Comparison of ENCODE assay signal across 32 cellular contexts in the genomic region with DNA sequence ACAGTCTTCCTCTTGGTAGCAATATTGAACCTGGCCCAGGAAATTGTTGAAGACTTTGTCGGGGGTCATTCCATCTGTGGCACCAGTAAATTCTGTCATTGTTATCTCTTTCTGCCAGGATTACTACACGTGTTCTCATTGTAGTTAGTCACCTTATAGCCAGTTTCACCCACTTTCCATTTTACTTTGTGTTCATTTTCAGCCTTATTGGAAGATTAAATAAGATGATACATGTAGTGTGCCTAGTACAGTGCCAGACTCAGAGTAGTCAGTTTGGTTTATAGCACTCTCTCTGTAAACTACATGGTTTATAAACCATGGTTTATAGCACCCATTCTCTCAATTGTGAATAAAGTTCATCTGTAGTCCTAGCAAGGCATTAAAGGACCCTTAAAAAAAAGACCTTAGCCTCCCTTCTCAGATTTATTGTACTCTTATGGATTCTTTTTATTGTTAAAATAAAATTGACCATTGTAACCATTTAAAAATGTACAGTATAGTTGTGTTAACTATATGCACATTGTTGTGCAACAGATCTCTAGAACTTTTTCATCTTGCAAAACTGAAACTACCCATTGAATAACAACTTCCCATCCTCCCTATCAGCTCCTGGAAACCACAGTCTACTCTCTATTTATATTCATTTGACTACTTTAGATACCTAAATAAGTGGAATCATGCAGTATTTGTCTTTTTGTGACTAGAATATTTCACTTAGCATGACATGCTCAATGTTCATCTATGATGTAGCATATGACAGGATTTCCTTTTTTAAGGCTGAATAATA. TPM values are rescaled to one million over a fixed set of nuclear protein-coding genes. Genes with fewer than 3 reads are reported as not detected.
DNase-seq lines count a peak whose midpoint lies in the region; ATAC-seq, FAIRE-seq and TF ChIP-seq lines count a peak whose summit lies in the region.
"Had no signal": no experiment of that assay in that cellular context is flagged by ENCODE, and none has a peak within 500 bp of the region (broad histone marks: within the 10 kb centered on the region; RNA-seq: fewer than 3 reads in every experiment).

No MANE protein-coding gene starts in this region.

- TF ChIP-seq RAD21 in K562 (CRISPR knock-in tag; conservative IDR thresholded peaks at IDR 0.05 in 1 of 2, IDR thresholded peaks at IDR 0.05 in 1 of 2): no peak

- H3K36me3 Mint-ChIP-seq in activated naive CD4-positive, alpha-beta T cell treated with anti-CD3 and anti-CD28 coated beads, Interleukin-2, amount 50 U/mL, for 72 hours: peaks cover 0 to 8% of the 10 kb centered on the region in 2 donors

- H3K4me1 ChIP-seq in K562 (replicated peaks in 1 of 2; ENCODE audit: control insufficient read depth in 2 of 2, insufficient read depth in 2 of 2, low read length in 2 of 2) (peaks cover 0 to 28% of the 10 kb centered on the region in 2 experiments; a peak in 3 of 5 replicates), neutrophil (ENCODE audit: control insufficient read depth in 1 of 2, insufficient read depth in 1 of 2, low read depth in 1 of 2, low read length in 1 of 2) (peaks cover 32 to 40% of the 10 kb centered on the region in 2 experiments), prostate gland (replicated peaks) (peaks cover 3% of the 10 kb centered on the region), aorta (ENCODE audit: control insufficient read depth in 1 of 2, insufficient read depth in 2 of 2, low read length in 2 of 2) (no peaks in the 10 kb centered on the region)

- H3K27ac ChIP-seq in K562 (ENCODE audit: extremely low read depth, low read depth, low read length) (no peak overlapping the region), neutrophil (peak overlapping the region; percentile 39), prostate gland (no peak overlapping the region), aorta (ENCODE audit: low read depth in 1 of 2, low read length in 2 of 2) (no peak overlapping the region)
- H3K27ac ChIP-seq: brain microvascular endothelial cell, coronary artery, HL-60, pancreas, PC-9, right lobe of liver, SJSA1, stomach, WERI-Rb-1 had no signal

- H4K20me1 ChIP-seq in K562 (replicated peaks; ENCODE audit: control insufficient read depth, insufficient read depth, low read length): no peaks in the 10 kb centered on the region

- in situ Hi-C loops in K562 (cut with MboI): no loop called here

- no peaks in the 10 kb centered on the region for H3K27me3 ChIP-seq in K562 (ENCODE audit: control insufficient read depth in 2 of 2, insufficient read depth in 2 of 2, low read length in 2 of 2)
- no peaks in the 10 kb centered on the region for H3K27me3 ChIP-seq in neutrophil
- H3K27me3 ChIP-seq in prostate gland (replicated peaks; ENCODE audit: insufficient read depth): no peaks in the 10 kb centered on the region
- H3K27me3 ChIP-seq in aorta (ENCODE audit: control insufficient read depth in 1 of 2, insufficient read depth in 2 of 2, low read length in 1 of 2): no peaks in the 10 kb centered on the region
- H3K27me3 ChIP-seq: brain microvascular endothelial cell, pancreas, right lobe of liver, SJSA1, stomach, transverse colon had no signal

- intact Hi-C loops in K562 (cut with micrococcal nuclease) (no loop called here), prostate gland (cut with DNase I) (no loop called here), aorta (cut with DNase I) (no loop called here)

- peak; percentile 37 to 73 for ATAC-seq in activated naive CD4-positive, alpha-beta T cell treated with anti-CD3 and anti-CD28 coated beads, Interleukin-2, amount 50 U/mL, for 72 hours
- ATAC-seq in K562 (no peak), aorta (ENCODE audit: low FRiP score) (no peak)
- ATAC-seq: activated naive CD8-positive, alpha-beta T cell treated with anti-CD3 and anti-CD28 coated beads, Interleukin-2, amount 50 U/mL, for 24 hours; HepG2; naive thymus-derived CD8-positive, alpha-beta T cell; pancreas; right lobe of liver had no signal

- WGBS in K562 (ENCODE audit: insufficient coverage, low coverage, missing lambda C conversion rate): 34% methylated on average over 2 of the region's 2 CpGs
- 80% methylated on average over 2 of the region's 2 CpGs for WGBS in prostate gland
- WGBS in aorta, 2 donors: 82 to 84% methylated on average over 2 of the region's 2 CpGs

- H3K27ac Mint-ChIP-seq in activated naive CD4-positive, alpha-beta T cell treated with anti-CD3 and anti-CD28 coated beads, Interleukin-2, amount 50 U/mL, for 72 hours: no peak overlapping the region
- H3K27ac Mint-ChIP-seq: activated naive CD8-positive, alpha-beta T cell treated with anti-CD3 and anti-CD28 coated beads, Interleukin-2, amount 50 U/mL, for 24 hours; B cell; endodermal cell had no signal

- no peaks in the 10 kb centered on the region for H3K9me3 ChIP-seq in K562 (replicated peaks; ENCODE audit: control insufficient read depth, insufficient read depth, low read depth, low read length)
- no peaks in the 10 kb centered on the region for H3K9me3 ChIP-seq in neutrophil
- H3K9me3 ChIP-seq in prostate gland: no peaks in the 10 kb centered on the region
- H3K9me3 ChIP-seq in aorta (ENCODE audit: control insufficient read depth, low read length): no peaks in the 10 kb centered on the region
- H3K9me3 ChIP-seq: Caco-2, pancreas, right lobe of liver, SJSA1, stomach, transverse colon had no signal

- BruUV-seq in K562 (replicated peaks; lab: Mats Ljungman, UMichigan): no TSS peak

- CTCF ChIA-PET in K562 (lab: Yijun Ruan, JAX; ENCODE audit: low intra/inter-chr PET ratio): no interaction called here

- peaks cover 89% of the 10 kb centered on the region for H3K79me2 ChIP-seq in K562 (ENCODE audit: control insufficient read depth, insufficient read depth, low read length)

- no peak for TF ChIP-seq EP300 in K562 (IDR thresholded peaks at IDR 0.05; ENCODE audit: low read length)

- POLR2A ChIA-PET in K562 (lab: Yijun Ruan, JAX): interaction anchor here (0.7 to 0.8 kb wide), 2 partner anchors 14 to 33 kb away, joined by 4 read pairs; no protein-coding TSS in a partner anchor

- H3K9me3 Mint-ChIP-seq in activated naive CD4-positive, alpha-beta T cell treated with anti-CD3 and anti-CD28 coated beads, Interleukin-2, amount 50 U/mL, for 72 hours: no peaks in the 10 kb centered on the region
- H3K9me3 Mint-ChIP-seq: activated naive CD8-positive, alpha-beta T cell treated with anti-CD3 and anti-CD28 coated beads, Interleukin-2, amount 50 U/mL, for 24 hours; endodermal cell; naive thymus-derived CD8-positive, alpha-beta T cell had no signal

- no peak overlapping the region for H3K9ac ChIP-seq in K562 (ENCODE audit: insufficient read depth in 1 of 2, low read depth in 2 of 2, low read length in 2 of 2)

- no peak for DNase-seq in activated naive CD4-positive, alpha-beta T cell treated with anti-CD3 and anti-CD28 coated beads, Interleukin-2, amount 50 U/mL, for 72 hours (ENCODE audit: low spot score in 2 of 2)
- DNase-seq in activated naive CD4-positive, alpha-beta T cell treated with Interleukin-2 at 50 U/mL for 16 hours: no peak
- DNase-seq in NOMO-1 treated with dmso at 0.1 percent for 144 hours (lab: John Stamatoyannopoulos, UW; ENCODE audit: unreplicated experiment): peak; percentile 17
- DNase-seq in K562 (ENCODE audit: extremely low read depth in 1 of 4, low spot score in 3 of 4): no peak
- no peak for DNase-seq in prostate gland (ENCODE audit: low spot score)
- DNase-seq in ureter (ENCODE audit: low spot score): no peak
- DNase-seq in aorta: no peak
- DNase-seq: activated CD4-positive, alpha-beta T cell treated with anti-CD3 and anti-CD28 coated beads, Interleukin-2, amount 50 U/mL, for 1 hour; activated effector memory CD4-positive, alpha-beta T cell treated with Interleukin-2 at 50 U/mL for 16 hours; activated naive CD8-positive, alpha-beta T cell treated with anti-CD3 and anti-CD28 coated beads, Interleukin-2, amount 50 U/mL, for 24 hours; brain microvascular endothelial cell; Caco-2; endodermal cell; glutamatergic neuron; GOT3; kidney glomerular epithelial cell; mesendoderm; naive thymus-derived CD8-positive, alpha-beta T cell; NCI-H1694; NCI-H69; pancreas; PC-9; right lobe of liver; stomach; transverse colon; WERI-Rb-1 had no signal

- no peaks in the 10 kb centered on the region for H3K9me1 ChIP-seq in K562 (ENCODE audit: control insufficient read depth, insufficient read depth, low read length)

- 0 out of 3 replicates have a peak, but pooled peaks cover 2% of the 10 kb centered on the region for H3K36me3 ChIP-seq in K562 (ENCODE audit: control insufficient read depth, insufficient read depth, low read length)
- no peaks in the 10 kb centered on the region for H3K36me3 ChIP-seq in neutrophil
- no peaks in the 10 kb centered on the region for H3K36me3 ChIP-seq in prostate gland
- H3K36me3 ChIP-seq in aorta (ENCODE audit: control insufficient read depth in 1 of 2, insufficient read depth in 2 of 2, low read length in 1 of 2): no peaks in the 10 kb centered on the region
- H3K36me3 ChIP-seq: brain microvascular endothelial cell, pancreas, right lobe of liver, stomach, transverse colon, WERI-Rb-1 had no signal

- no peak overlapping the region for H3K4me2 ChIP-seq in K562 (ENCODE audit: insufficient read depth, low read length)
- H3K4me2 ChIP-seq: PC-9 had no signal

- FAIRE-seq in K562 (lab: Jason Lieb, UNC): no peak
- FAIRE-seq: HepG2, pancreas had no signal

- H3K4me3 ChIP-seq in K562: no peak overlapping the region
- H3K4me3 ChIP-seq in neutrophil (ENCODE audit: low read depth in 1 of 2, low read length in 1 of 2): no peak overlapping the region
- H3K4me3 ChIP-seq in prostate gland: no peak overlapping the region
- H3K4me3 ChIP-seq in aorta (ENCODE audit: low read length in 2 of 2): no peak overlapping the region
- H3K4me3 ChIP-seq: coronary artery, pancreas, PC-9, right lobe of liver, SJSA1, stomach, transverse colon had no signal

- TF ChIP-seq CTCF in K562 (IDR thresholded peaks at IDR 0.05 in 2 of 3, conservative IDR thresholded peaks at IDR 0.05 in 1 of 3; ENCODE audit: insufficient read depth in 2 of 3, low read depth in 1 of 3, low read length in 3 of 3) (no peak), neutrophil (IDR thresholded peaks at IDR 0.05) (no peak), prostate gland (IDR thresholded peaks at IDR 0.05) (no peak)

- TF ChIP-seq POLR2A in K562 (conservative IDR thresholded peaks at IDR 0.05): no peak
- TF ChIP-seq POLR2A in prostate gland (IDR thresholded peaks at IDR 0.05): no peak

- H2AFZ ChIP-seq in K562 (ENCODE audit: low read depth, low read length): no peak overlapping the region
- H2AFZ ChIP-seq: PC-9 had no signal

RNA-seq across cellular contexts. Expression of a gene that starts 36.2 kb away (rescaled TPM):
- total RNA-seq in activated naive CD4-positive, alpha-beta T cell treated with anti-CD3 and anti-CD28 coated beads, Interleukin-2, amount 50 U/mL, for 72 hours: 10 to 100 TPM in 1 of 2 donors, 1 to 10 TPM in 1; 8.3 to 10.0 TPM
- 88.0 and 129 TPM in 2 replicates for total RNA-seq in K562 (2011; cell fraction: chromatin; rRNA removed; ENCODE audit: low replicate concordance)
- 64.0 and 66.8 TPM in 2 replicates for total RNA-seq in K562 (2011; cell fraction: nucleolus; rRNA removed)
- 80.4 and 113 TPM in 2 replicates for total RNA-seq in K562 (2011; cell fraction: nucleoplasm; rRNA removed)
- total RNA-seq in K562 (2014; rRNA removed): 25.7 and 25.8 TPM in 2 replicates
- total RNA-seq in K562 (2014; rRNA removed; fragmentation: Illumina TruSeq; extraction: Trizol): 26.3 and 29.8 TPM in 2 replicates
- total RNA-seq in K562 (2015; rRNA removed; fragmentation: Illumina TruSeq; extraction: Trizol): 33.2 and 33.7 TPM in 2 replicates
- 29.1 and 29.2 TPM in 2 replicates for total RNA-seq in K562 (2021)
- polyA plus RNA-seq in K562 (2011; rRNA removed): 44.4 and 59.6 TPM in 2 replicates
- 26.6 and 30.8 TPM in 2 replicates for polyA plus RNA-seq in K562 (2011; cell fraction: cytosol; rRNA removed)
- polyA plus RNA-seq in K562 (2011; cell fraction: nucleus; rRNA removed): 92.1 and 137 TPM in 2 replicates
- 24.3 and 28.6 TPM in 2 replicates for polyA plus RNA-seq in K562 (2012)
- 30.5 and 33.7 TPM in 2 replicates for polyA plus RNA-seq in K562 (2014; fragmentation: Illumina TruSeq; extraction: Trizol)
- 10 to 100 TPM; 10.9 to 11.1 TPM for polyA plus RNA-seq in K562 (2014; fragmentation: Nextera tagmentation; extraction: Ambion mirVana)
- polyA plus RNA-seq in K562 (2014; rRNA removed): 26.7 and 27.7 TPM in 2 replicates
- 58.5 and 80.6 TPM in 2 replicates for polyA minus RNA-seq in K562 (2011; rRNA and poly(A)+ RNA removed)
- 21.7 and 34.5 TPM in 2 replicates for polyA minus RNA-seq in K562 (2011; cell fraction: cytosol; rRNA and poly(A)+ RNA removed)
- polyA minus RNA-seq in K562 (2011; cell fraction: nucleus; rRNA and poly(A)+ RNA removed): 64.1 and 102 TPM in 2 replicates
- total RNA-seq in prostate gland: 10 to 100 TPM; 19.8 to 37.0 TPM
- 36.0 TPM for total RNA-seq in ureter
- 10 to 100 TPM; 14.7 to 17.2 TPM for total RNA-seq in aorta
- 10 to 100 TPM in 1 of 2 donors, 1 to 10 TPM in 1; 5.5 to 13.3 TPM for polyA plus RNA-seq in aorta

Comparison
In these comparisons a context has a peak if more than half of its experiments do, and no peak if none do; other contexts are left out.
1. ATAC-seq: peak in activated naive CD4-positive, alpha-beta T cell treated with anti-CD3 and anti-CD28 coated beads, Interleukin-2, amount 50 U/mL, for 72 hours (2 of 2); none in K562 (single experiment) and aorta (single experiment).